Comparison of ENCODE assay signal across 20 cellular contexts in the genomic region with DNA sequence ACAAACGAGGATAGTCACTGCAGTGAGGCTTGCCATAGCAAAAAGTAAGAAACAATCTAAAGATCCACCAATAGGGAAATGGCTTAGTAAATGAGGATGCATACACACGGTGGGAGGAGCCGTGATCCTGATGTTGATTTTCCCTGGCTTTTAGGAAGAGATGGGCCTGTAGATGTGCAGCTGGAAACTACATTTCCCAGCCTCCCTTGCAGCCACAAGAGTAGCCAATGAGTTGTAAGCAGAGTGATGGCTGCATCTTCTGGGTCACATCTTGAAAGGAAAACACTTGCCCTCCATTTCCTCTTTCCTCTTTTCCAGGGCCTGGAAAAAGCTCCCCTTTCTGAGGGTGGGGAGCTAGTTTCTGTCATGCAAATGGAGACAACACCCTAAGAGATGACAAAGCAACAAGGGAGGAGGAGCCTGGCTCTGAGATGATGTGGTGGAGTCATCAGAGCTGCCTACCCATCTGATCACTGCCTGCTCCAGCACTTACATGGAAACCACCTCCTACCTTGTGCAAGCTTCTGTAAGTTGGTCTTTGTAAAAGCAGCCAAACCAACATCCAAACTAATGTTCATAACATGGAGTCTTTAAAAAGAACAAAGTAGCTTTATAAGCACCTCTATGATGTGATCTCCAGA.
DNase-seq lines count a peak whose midpoint lies in the region; ATAC-seq and TF ChIP-seq lines count a peak whose summit lies in the region.
"Had no signal": no experiment of that assay in that cellular context is flagged by ENCODE, and none has a peak within 500 bp of the region (broad histone marks: within the 10 kb centered on the region; RNA-seq: fewer than 3 reads in every experiment).

No MANE protein-coding gene starts in this region.

- POLR2A ChIA-PET in HCT116 (lab: Charles Lee), result no interaction called here
- POLR2A ChIA-PET in activated B cell treated with CpG ODN at 0.5 μM for 24 hours (lab: Charles Lee), result no interaction called here

- no peak overlapping the region for H3K4me2 ChIP-seq in HCT116 (ENCODE audit: low read length)
- H3K4me2 ChIP-seq: smooth muscle cell had no signal

- no peak overlapping the region for H2AFZ ChIP-seq in HCT116 (ENCODE audit: low read depth, low read length, poor library complexity, severe bottlenecking)

- H4K20me1 ChIP-seq in HCT116 (ENCODE audit: insufficient read depth), result no peaks in the 10 kb centered on the region

- 67 to 71% methylated on average over 3 of the region's 3 CpGs for WGBS in aorta, 2 donors

- intact Hi-C loops in HCT116 (cut with micrococcal nuclease) (no loop called here), activated B cell treated with CpG ODN at 0.5 μM for 24 hours (cut with micrococcal nuclease) (loop anchor here (5.0 kb wide), 2 partner anchors 76 to 231 kb away; no protein-coding TSS in a partner anchor), aorta (cut with DNase I) (no loop called here)

- no TSS peak for BruUV-seq in HCT116 (replicated peaks; lab: Mats Ljungman, UMichigan)

- RAD21 ChIA-PET in HCT116 (lab: Charles Lee; ENCODE audit: low non-redundant PET in 1 of 2, low total read pairs in 2 of 2, uncharacterized antibody in 2 of 2, unreplicated experiment in 2 of 2), result no interaction called here

- H3K27me3 ChIP-seq in HCT116 (ENCODE audit: insufficient read depth, low read length) (peaks cover 10% of the 10 kb centered on the region), aorta (ENCODE audit: control insufficient read depth in 1 of 2, insufficient read depth in 2 of 2, low read length in 1 of 2) (no peaks in the 10 kb centered on the region)

- no peak for TF ChIP-seq CTCF in HCT116 (IDR thresholded peaks at IDR 0.05 in 2 of 3, conservative IDR thresholded peaks at IDR 0.05 in 1 of 3; ENCODE audit: borderline replicate concordance in 1 of 3, insufficient read depth in 1 of 3, low read depth in 2 of 3, low read length in 2 of 3)
- TF ChIP-seq CTCF in activated B cell treated with CpG ODN at 0.5 μM for 24 hours (IDR thresholded peaks at IDR 0.05), result no peak

- peaks cover 11% of the 10 kb centered on the region for H3K27me3 Mint-ChIP-seq in activated B cell treated with CpG ODN at 0.5 μM for 24 hours

- ATAC-seq in HCT116 (peak; percentile 91), activated B cell treated with CpG ODN at 0.5 μM for 24 hours (ENCODE audit: low read depth) (peak; percentile 31), aorta (ENCODE audit: low FRiP score) (no peak), GM18907 (IDR thresholded peaks at IDR 0.05; ENCODE audit: unreplicated experiment) (no peak)
- ATAC-seq: activated CD8-positive, alpha-beta memory T cell treated with anti-CD3 and anti-CD28 coated beads, Interleukin-2, amount 10 ng/mL, durations not matched to agents 7 days and 5 days; lower lobe of right lung; Right ventricle myocardium inferior had no signal

- no peak overlapping the region for H3K27ac Mint-ChIP-seq in activated B cell treated with CpG ODN at 0.5 μM for 24 hours
- H3K27ac Mint-ChIP-seq: activated CD8-positive, alpha-beta memory T cell treated with anti-CD3 and anti-CD28 coated beads, Interleukin-2, amount 10 ng/mL, durations not matched to agents 7 days and 5 days had no signal

- H3K36me3 ChIP-seq in HCT116 (ENCODE audit: control insufficient read depth in 1 of 2, insufficient read depth in 2 of 2, low read length in 2 of 2) (no peaks in the 10 kb centered on the region), aorta (ENCODE audit: control insufficient read depth in 1 of 2, insufficient read depth in 2 of 2, low read length in 1 of 2) (no peaks in the 10 kb centered on the region)
- H3K36me3 ChIP-seq: lower lobe of right lung, tibial artery had no signal

- no peak overlapping the region for H3K4me3 Mint-ChIP-seq in activated B cell treated with CpG ODN at 0.5 μM for 24 hours
- H3K4me3 Mint-ChIP-seq: activated CD8-positive, alpha-beta memory T cell treated with anti-CD3 and anti-CD28 coated beads, Interleukin-2, amount 10 ng/mL, durations not matched to agents 7 days and 5 days; naive B cell had no signal

- H3K4me3 ChIP-seq in HCT116 (replicated peaks in 1 of 2; ENCODE audit: low read depth in 1 of 2, low read length in 2 of 2), result no peak overlapping the region
- H3K4me3 ChIP-seq in aorta (ENCODE audit: low read length in 2 of 2), result no peak overlapping the region
- H3K4me3 ChIP-seq: lower lobe of right lung, smooth muscle cell, tibial artery had no signal

- H3K9me3 ChIP-seq in HCT116 (ENCODE audit: control insufficient read depth in 1 of 2, insufficient read depth in 1 of 2, low read depth in 1 of 2, low read length in 2 of 2), result no peaks in the 10 kb centered on the region
- no peaks in the 10 kb centered on the region for H3K9me3 ChIP-seq in aorta (ENCODE audit: control insufficient read depth, low read length)
- H3K9me3 ChIP-seq: lower lobe of right lung, tibial artery had no signal

- DNase-seq in DMS 273 (lab: John Stamatoyannopoulos, UW; ENCODE audit: unreplicated experiment) (peak; percentile 18), DMS 273 treated with DMSO at 0.1 percent for 48 hours (lab: John Stamatoyannopoulos, UW) (no peak), HCT116 (ENCODE audit: low read depth, low spot score) (peak; percentile 21), activated B cell treated with CpG ODN at 0.5 μM for 24 hours (no peak), iPS-NIHi7 (ENCODE audit: extremely low spot score) (peak; percentile 55), aorta (no peak), SW 1271 (lab: John Stamatoyannopoulos, UW) (no peak)
- DNase-seq: activated CD4-positive, CD25-positive, alpha-beta regulatory T cell treated with anti-CD3 and anti-CD28 coated beads, Interleukin-2, amount 50 U/mL, for 72 hours; activated CD8-positive, alpha-beta memory T cell treated with anti-CD3 and anti-CD28 coated beads, Interleukin-2, amount 10 ng/mL, durations not matched to agents 7 days and 5 days; activated gamma-delta T cell; C1 segment of cervical spinal cord; lower lobe of right lung; NCI-H2107; posterior cingulate gyrus; tibial artery had no signal

- TF ChIP-seq POLR2A in HCT116 (IDR thresholded peaks at IDR 0.05; ENCODE audit: borderline replicate concordance, extremely low read depth, insufficient read depth, insufficient read length), result no peak

- no peaks in the 10 kb centered on the region for H3K36me3 Mint-ChIP-seq in activated B cell treated with CpG ODN at 0.5 μM for 24 hours (ENCODE audit: low read depth)
- H3K36me3 Mint-ChIP-seq: activated CD8-positive, alpha-beta memory T cell treated with anti-CD3 and anti-CD28 coated beads, Interleukin-2, amount 10 ng/mL, durations not matched to agents 7 days and 5 days; naive B cell had no signal

- H3K27ac ChIP-seq in HCT116 (ENCODE audit: low read depth, low read length), result no peak overlapping the region
- H3K27ac ChIP-seq in aorta (ENCODE audit: low read depth in 1 of 2, low read length in 2 of 2), result no peak overlapping the region
- H3K27ac ChIP-seq: 22Rv1, lower lobe of right lung, tibial artery had no signal

- H3K9me3 Mint-ChIP-seq in activated B cell treated with CpG ODN at 0.5 μM for 24 hours, result no peaks in the 10 kb centered on the region

- CTCF ChIA-PET in HCT116 (lab: Charles Lee) (no interaction called here), activated B cell treated with CpG ODN at 0.5 μM for 24 hours (lab: Charles Lee) (no interaction called here)

- peaks cover 7% of the 10 kb centered on the region for H3K4me1 Mint-ChIP-seq in activated B cell treated with CpG ODN at 0.5 μM for 24 hours
- H3K4me1 Mint-ChIP-seq: activated CD8-positive, alpha-beta memory T cell treated with anti-CD3 and anti-CD28 coated beads, Interleukin-2, amount 10 ng/mL, durations not matched to agents 7 days and 5 days had no signal

- no peak for TF ChIP-seq RAD21 in HCT116 (IDR thresholded peaks at IDR 0.05; ENCODE audit: low read depth)

- no peaks in the 10 kb centered on the region for H3K4me1 ChIP-seq in HCT116 (ENCODE audit: control insufficient read depth in 1 of 2, insufficient read depth in 2 of 2, low read length in 2 of 2)
- H3K4me1 ChIP-seq in aorta (ENCODE audit: control insufficient read depth in 1 of 2, insufficient read depth in 2 of 2, low read length in 2 of 2), result no peaks in the 10 kb centered on the region
- H3K4me1 ChIP-seq: lower lobe of right lung, tibial artery had no signal

- H3K79me2 ChIP-seq in HCT116 (ENCODE audit: insufficient read depth, low read length), result no peaks in the 10 kb centered on the region

- H3K9ac ChIP-seq in HCT116 (ENCODE audit: low read length), result no peak overlapping the region

- H3K9me2 ChIP-seq in HCT116 (ENCODE audit: insufficient read depth), result no peaks in the 10 kb centered on the region

TF ChIP-seq in HCT116, 20 proteins besides CTCF, POLR2A, EP300 and RAD21 (continues in another document):
- TF ChIP-seq CBX3 (IDR thresholded peaks at IDR 0.05; ENCODE audit: low read depth), result no peak
- TF ChIP-seq SIN3A (IDR thresholded peaks at IDR 0.05; ENCODE audit: low read depth), result no peak
- TF ChIP-seq YY1 (IDR thresholded peaks at IDR 0.05; ENCODE audit: extremely low read depth, insufficient replicate concordance, low read depth, low read length), result peak; percentile 6
- no peak for TF ChIP-seq EGR1 (IDR thresholded peaks at IDR 0.05; ENCODE audit: low read depth)
- TF ChIP-seq, protein P1, sequence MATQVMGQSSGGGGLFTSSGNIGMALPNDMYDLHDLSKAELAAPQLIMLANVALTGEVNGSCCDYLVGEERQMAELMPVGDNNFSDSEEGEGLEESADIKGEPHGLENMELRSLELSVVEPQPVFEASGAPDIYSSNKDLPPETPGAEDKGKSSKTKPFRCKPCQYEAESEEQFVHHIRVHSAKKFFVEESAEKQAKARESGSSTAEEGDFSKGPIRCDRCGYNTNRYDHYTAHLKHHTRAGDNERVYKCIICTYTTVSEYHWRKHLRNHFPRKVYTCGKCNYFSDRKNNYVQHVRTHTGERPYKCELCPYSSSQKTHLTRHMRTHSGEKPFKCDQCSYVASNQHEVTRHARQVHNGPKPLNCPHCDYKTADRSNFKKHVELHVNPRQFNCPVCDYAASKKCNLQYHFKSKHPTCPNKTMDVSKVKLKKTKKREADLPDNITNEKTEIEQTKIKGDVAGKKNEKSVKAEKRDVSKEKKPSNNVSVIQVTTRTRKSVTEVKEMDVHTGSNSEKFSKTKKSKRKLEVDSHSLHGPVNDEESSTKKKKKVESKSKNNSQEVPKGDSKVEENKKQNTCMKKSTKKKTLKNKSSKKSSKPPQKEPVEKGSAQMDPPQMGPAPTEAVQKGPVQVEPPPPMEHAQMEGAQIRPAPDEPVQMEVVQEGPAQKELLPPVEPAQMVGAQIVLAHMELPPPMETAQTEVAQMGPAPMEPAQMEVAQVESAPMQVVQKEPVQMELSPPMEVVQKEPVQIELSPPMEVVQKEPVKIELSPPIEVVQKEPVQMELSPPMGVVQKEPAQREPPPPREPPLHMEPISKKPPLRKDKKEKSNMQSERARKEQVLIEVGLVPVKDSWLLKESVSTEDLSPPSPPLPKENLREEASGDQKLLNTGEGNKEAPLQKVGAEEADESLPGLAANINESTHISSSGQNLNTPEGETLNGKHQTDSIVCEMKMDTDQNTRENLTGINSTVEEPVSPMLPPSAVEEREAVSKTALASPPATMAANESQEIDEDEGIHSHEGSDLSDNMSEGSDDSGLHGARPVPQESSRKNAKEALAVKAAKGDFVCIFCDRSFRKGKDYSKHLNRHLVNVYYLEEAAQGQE (IDR thresholded peaks at IDR 0.05; ENCODE audit: low read depth), result no peak

Comparison
In these comparisons a context has a peak if more than half of its experiments do, and no peak if none do; other contexts are left out.
1. DNase-seq: peak in DMS 273 (single experiment), HCT116 (single experiment) and iPS-NIHi7 (single experiment); none in DMS 273 treated with DMSO at 0.1 percent for 48 hours (single experiment), activated B cell treated with CpG ODN at 0.5 μM for 24 hours (single experiment), aorta (0 of 2) and SW 1271 (0 of 2).
2. ATAC-seq: peak in HCT116 (single experiment) and activated B cell treated with CpG ODN at 0.5 μM for 24 hours (single experiment); none in aorta (single experiment) and GM18907 (single experiment).